In the genomic region with DNA sequence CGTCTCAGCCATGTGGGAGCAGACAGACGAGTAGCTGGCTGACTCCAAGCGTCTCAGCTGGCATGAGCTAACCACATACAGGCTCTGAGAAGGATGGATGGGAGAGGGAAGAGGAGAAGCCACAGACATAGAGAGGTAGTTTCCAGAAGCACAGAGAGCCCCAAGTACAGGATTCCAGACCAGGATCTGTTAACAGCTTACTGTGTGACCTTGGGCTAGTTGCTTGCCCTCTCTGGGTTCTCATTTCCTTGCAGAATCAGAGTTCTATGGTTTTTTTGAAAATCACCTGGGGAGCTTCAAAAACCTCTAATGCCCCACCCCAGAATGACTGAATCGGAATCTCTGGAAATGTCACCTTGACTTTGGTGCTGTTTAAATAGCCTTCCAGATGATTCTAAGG, we compare ENCODE assay signal across 19 cellular contexts.
"Had no signal": no experiment of that assay in that cellular context is flagged by ENCODE, and none has a peak within 500 bp of the region (broad histone marks: within the 10 kb centered on the region; RNA-seq: fewer than 3 reads in every experiment).

No MANE protein-coding gene starts in this region.

- DNase-seq: islet precursor cell; left ventricle myocardium inferior; mesendoderm; naive B cell; natural killer cell; nephron progenitor cell; pancreas; retina; sigmoid colon; small intestine; spleen; stimulated activated CD4-positive, alpha-beta T cell treated with anti-CD3 and anti-CD28 coated beads, Interleukin-4, amount 100 ng/mL, for 24 hours; stimulated activated naive CD4-positive, alpha-beta T cell; uterus had no signal

- H3K27me3 ChIP-seq: hepatocyte, pancreas, sigmoid colon, spleen, tibial nerve, uterus had no signal

- ATAC-seq: natural killer cell, pancreas, right cardiac atrium had no signal

- H3K4me3 ChIP-seq: hepatocyte, left ventricle myocardium inferior, lung, pancreas, prostate gland, sigmoid colon, spleen, tibial nerve, uterus had no signal

- H3K27ac ChIP-seq: hepatocyte, left ventricle myocardium inferior, pancreas, prostate gland, sigmoid colon, spleen, tibial nerve, uterus had no signal

- H3K36me3 ChIP-seq: left ventricle myocardium inferior, prostate gland, sigmoid colon, tibial nerve, uterus had no signal

- H3K79me2 ChIP-seq: hepatocyte had no signal

- H3K4me2 ChIP-seq: hepatocyte had no signal

- H2AFZ ChIP-seq: hepatocyte had no signal

- H3K4me1 ChIP-seq: left ventricle myocardium inferior, pancreas, prostate gland, spleen, tibial nerve, uterus had no signal

- FAIRE-seq: pancreas, small intestine had no signal

- H3K9me3 ChIP-seq: pancreas, prostate gland had no signal
